Comparison of ENCODE assay signal across 28 cellular contexts in the genomic region with DNA sequence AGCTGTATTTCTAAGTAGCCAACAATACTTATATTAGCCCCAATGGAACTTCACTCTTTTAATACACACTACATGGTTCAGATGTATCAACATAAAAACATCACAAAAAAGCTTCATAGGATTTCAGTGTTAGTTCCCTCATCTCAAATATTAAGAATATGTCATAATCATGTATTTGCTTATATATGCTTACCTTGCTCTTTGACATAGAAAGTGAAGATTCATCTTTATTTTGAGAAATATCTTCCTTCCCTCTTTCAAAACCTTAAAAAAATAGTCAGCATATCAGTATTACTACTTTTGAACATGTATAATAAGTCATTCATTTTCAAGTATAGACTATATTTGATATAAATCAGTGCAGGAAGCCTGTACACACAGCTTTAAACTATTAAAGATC.
"Had no signal": no experiment of that assay in that cellular context is flagged by ENCODE, and none has a peak within 500 bp of the region (broad histone marks: within the 10 kb centered on the region; RNA-seq: fewer than 3 reads in every experiment).

No MANE protein-coding gene starts in this region.

- H3K36me3 ChIP-seq: neural progenitor cell, ovary, stomach, thoracic aorta, thyroid gland, tibial nerve, upper lobe of left lung, uterus had no signal

- H3K27ac Mint-ChIP-seq: nephron; neural progenitor cell; progenitor cell of endocrine pancreas; stimulated activated effector memory CD8-positive, alpha-beta T cell treated with anti-CD3 and anti-CD28 coated beads, Interleukin-12 subunit alpha, Interleukin-12 subunit beta, amount 100 ng/mL, for 72 hours; stimulated activated naive B cell treated with anti-CD40 and anti-IgM and Interleukin-4, amounts not matched to agents 10 μg/mL and 1 μg/mL and 100 μg/mL, for 72 hours; stimulated activated naive CD8-positive, alpha-beta T cell treated with anti-CD3 and anti-CD28 coated beads, Interleukin-15, Interleukin-2, amounts not matched to agents 100 ng/mL and 50 ng/mL, for 24 hours had no signal

- H3K9me3 ChIP-seq: ovary, psoas muscle, stomach, thoracic aorta, thyroid gland, tibial nerve, upper lobe of left lung, uterus had no signal

- H3K9ac ChIP-seq: neural progenitor cell, parathyroid adenoma had no signal

- H3K27ac ChIP-seq: neural progenitor cell, ovary, parathyroid adenoma, psoas muscle, skin epidermis, stomach, thoracic aorta, thyroid gland, tibial nerve, upper lobe of left lung, uterus had no signal

- H3K9me3 Mint-ChIP-seq: naive thymus-derived CD4-positive, alpha-beta T cell; natural killer cell; nephron; neural progenitor cell; stimulated activated effector memory CD8-positive, alpha-beta T cell treated with anti-CD3 and anti-CD28 coated beads, Interleukin-12 subunit alpha, Interleukin-12 subunit beta, amount 100 ng/mL, for 72 hours; stimulated activated naive B cell treated with anti-CD40 and anti-IgM and Interleukin-4, amounts not matched to agents 10 μg/mL and 1 μg/mL and 100 μg/mL, for 72 hours; stimulated activated naive CD8-positive, alpha-beta T cell treated with anti-CD3 and anti-CD28 coated beads, Interleukin-15, Interleukin-2, amounts not matched to agents 100 ng/mL and 50 ng/mL, for 24 hours had no signal

- H3K4me2 ChIP-seq: neural progenitor cell, smooth muscle cell had no signal

- H3K4me3 Mint-ChIP-seq: naive thymus-derived CD4-positive, alpha-beta T cell; natural killer cell; nephron; neural progenitor cell; stimulated activated effector memory CD8-positive, alpha-beta T cell treated with anti-CD3 and anti-CD28 coated beads, Interleukin-12 subunit alpha, Interleukin-12 subunit beta, amount 100 ng/mL, for 72 hours; stimulated activated naive B cell treated with anti-CD40 and anti-IgM and Interleukin-4, amounts not matched to agents 10 μg/mL and 1 μg/mL and 100 μg/mL, for 72 hours; stimulated activated naive CD8-positive, alpha-beta T cell treated with anti-CD3 and anti-CD28 coated beads, Interleukin-15, Interleukin-2, amounts not matched to agents 100 ng/mL and 50 ng/mL, for 24 hours had no signal

- H3K79me2 ChIP-seq: parathyroid adenoma had no signal

- DNase-seq: naive thymus-derived CD4-positive, alpha-beta T cell; natural killer cell; occipital lobe; ovary; posterior cingulate gyrus; psoas muscle; right cardiac atrium; stimulated activated CD4-positive, alpha-beta T cell treated with anti-CD3 and anti-CD28 coated beads, Interleukin-15, amount 100 ng/mL, for 24 hours; stimulated activated CD4-positive, alpha-beta T cell treated with anti-CD3 and anti-CD28 coated beads, Interleukin-2, amount 100 ng/mL, for 24 hours; stimulated activated CD4-positive, alpha-beta T cell treated with anti-CD3 and anti-CD28 coated beads, Interleukin-2, amount 100 ng/mL, for 48 hours; stimulated activated CD4-positive, alpha-beta T cell treated with anti-CD3 and anti-CD28 coated beads, Interleukin-4, amount 100 ng/mL, for 24 hours; stimulated activated naive B cell treated with anti-CD40 and anti-IgM and Interleukin-4, amounts not matched to agents 10 μg/mL and 1 μg/mL and 100 μg/mL, for 72 hours; stimulated activated naive CD4-positive, alpha-beta T cell treated with Interleukin-2 at 50 U/mL for 16 hours; stomach; thyroid gland; upper lobe of left lung; uterus had no signal

- ATAC-seq: naive thymus-derived CD4-positive, alpha-beta T cell; natural killer cell; psoas muscle; right cardiac atrium; sciatic nerve; stimulated activated effector memory CD8-positive, alpha-beta T cell treated with anti-CD3 and anti-CD28 coated beads, Interleukin-12 subunit alpha, Interleukin-12 subunit beta, amount 100 ng/mL, for 72 hours; stimulated activated naive B cell treated with anti-CD40 and anti-IgM and Interleukin-4, amounts not matched to agents 10 μg/mL and 1 μg/mL and 100 μg/mL, for 72 hours had no signal

- H3K4me1 Mint-ChIP-seq: nephron had no signal

- H3K27me3 Mint-ChIP-seq: naive thymus-derived CD4-positive, alpha-beta T cell; progenitor cell of endocrine pancreas; stimulated activated naive B cell treated with anti-CD40 and anti-IgM and Interleukin-4, amounts not matched to agents 10 μg/mL and 1 μg/mL and 100 μg/mL, for 72 hours; stimulated activated naive CD8-positive, alpha-beta T cell treated with anti-CD3 and anti-CD28 coated beads, Interleukin-15, Interleukin-2, amounts not matched to agents 100 ng/mL and 50 ng/mL, for 24 hours had no signal

- H2AFZ ChIP-seq: neural progenitor cell, parathyroid adenoma had no signal

- H3K27me3 ChIP-seq: neural progenitor cell, stomach, thyroid gland, tibial nerve, upper lobe of left lung, uterus had no signal

- H3K4me1 ChIP-seq: neural progenitor cell, parathyroid adenoma, psoas muscle, stomach, thyroid gland, upper lobe of left lung, uterus had no signal

- H3K4me3 ChIP-seq: neural progenitor cell, ovary, psoas muscle, skin epidermis, smooth muscle cell, stomach, thoracic aorta, thyroid gland, tibial nerve, upper lobe of left lung, uterus had no signal

- H3K36me3 Mint-ChIP-seq: natural killer cell; stimulated activated effector memory CD8-positive, alpha-beta T cell treated with anti-CD3 and anti-CD28 coated beads, Interleukin-12 subunit alpha, Interleukin-12 subunit beta, amount 100 ng/mL, for 72 hours had no signal
